20 cellular contexts compared by ENCODE assay signal in genomic region chr17:48883171-48883570, GRCh38. TPM values are rescaled to one million over a fixed set of nuclear protein-coding genes. Genes with fewer than 3 reads are reported as not detected.
DNase-seq lines count a peak whose midpoint lies in the region; ATAC-seq and TF ChIP-seq lines count a peak whose summit lies in the region.
"Had no signal": no experiment of that assay in that cellular context is flagged by ENCODE, and none has a peak within 500 bp of the region (broad histone marks: within the 10 kb centered on the region; RNA-seq: fewer than 3 reads in every experiment).

No MANE protein-coding gene starts in this region.

- H3K9me3 ChIP-seq in parathyroid adenoma (ENCODE audit: control insufficient read depth, low read length) (no peaks in the 10 kb centered on the region), left ventricle myocardium inferior (replicated peaks) (no peaks in the 10 kb centered on the region)
- H3K9me3 ChIP-seq: A549, BE2C, MG63, SJCRH30 had no signal

- TF ChIP-seq CTCF in parathyroid adenoma (IDR thresholded peaks at IDR 0.05) (no peak), omental fat pad (IDR thresholded peaks at IDR 0.05) (no peak), left ventricle myocardium inferior (IDR thresholded peaks at IDR 0.05; ENCODE audit: borderline replicate concordance) (no peak)

- ATAC-seq in omental fat pad (ENCODE audit: low FRiP score): no peak
- ATAC-seq in naive thymus-derived CD8-positive, alpha-beta T cell: no peak
- ATAC-seq: A549, HCT116 had no signal

- no peak overlapping the region for H3K4me3 Mint-ChIP-seq in naive thymus-derived CD8-positive, alpha-beta T cell

- H3K9me3 Mint-ChIP-seq in naive thymus-derived CD8-positive, alpha-beta T cell: no peaks in the 10 kb centered on the region
- H3K9me3 Mint-ChIP-seq: IgD-negative memory B cell had no signal

- H3K4me1 Mint-ChIP-seq in naive thymus-derived CD8-positive, alpha-beta T cell: peaks cover 0 to 6% (median 2%) of the 10 kb centered on the region in 4 donors

- H3K4me3 ChIP-seq in parathyroid adenoma (ENCODE audit: low read depth, low read length): no peak overlapping the region
- no peak overlapping the region for H3K4me3 ChIP-seq in left ventricle myocardium inferior
- H3K4me3 ChIP-seq: A549, MG63, SJCRH30 had no signal

- no peak overlapping the region for H3K27ac ChIP-seq in parathyroid adenoma
- no peak overlapping the region for H3K27ac ChIP-seq in left ventricle myocardium inferior (replicated peaks)
- H3K27ac ChIP-seq: A549, SJCRH30 had no signal

- no peaks in the 10 kb centered on the region for H3K36me3 Mint-ChIP-seq in naive thymus-derived CD8-positive, alpha-beta T cell
- H3K36me3 Mint-ChIP-seq: IgD-negative memory B cell had no signal

- peak; percentile 41 for DNase-seq in HK-2 (ENCODE audit: unreplicated experiment)
- peak; percentile 43 for DNase-seq in NCI-H82 treated with DMSO at 0.1 percent for 48 hours (lab: John Stamatoyannopoulos, UW; ENCODE audit: unreplicated experiment)
- peak; percentile 58 for DNase-seq in glomerular visceral epithelial cell (ENCODE audit: extremely low spot score)
- no peak for DNase-seq in omental fat pad (ENCODE audit: low spot score)
- DNase-seq in left ventricle myocardium inferior: no peak
- DNase-seq in naive thymus-derived CD8-positive, alpha-beta T cell: no peak
- DNase-seq: BE2C, EL, MG63, NCI-H1048, NCI-H1417 treated with DMSO at 0.1 percent for 48 hours, NCI-H1930, NCI-H2227 treated with DMSO at 0.1 percent for 48 hours, NCI-H510A, OCI-M1, SJCRH30 had no signal

- H2AFZ ChIP-seq in parathyroid adenoma: peak overlapping the region; percentile 40

- H3K9ac ChIP-seq in parathyroid adenoma: no peak overlapping the region

- H3K27ac Mint-ChIP-seq in naive thymus-derived CD8-positive, alpha-beta T cell: no peak overlapping the region
- H3K27ac Mint-ChIP-seq: IgD-negative memory B cell had no signal

- no peak overlapping the region for H3K4me2 ChIP-seq in parathyroid adenoma (ENCODE audit: low read length)
- H3K4me2 ChIP-seq: A549 had no signal

- intact Hi-C loops in left ventricle myocardium inferior (cut with micrococcal nuclease): loop anchor here (10.0 kb wide), 2 partner anchors 152 to 208 kb away; no protein-coding TSS in a partner anchor

- H3K27me3 Mint-ChIP-seq in naive thymus-derived CD8-positive, alpha-beta T cell: no peaks in the 10 kb centered on the region
- H3K27me3 Mint-ChIP-seq: IgD-negative memory B cell had no signal

- POLR2A ChIA-PET in naive thymus-derived CD8-positive, alpha-beta T cell (lab: Charles Lee): interaction anchor here (0.7 kb wide), 1 partner anchor 239 kb away, joined by 3 read pairs; no protein-coding TSS in a partner anchor

- H3K36me3 ChIP-seq in parathyroid adenoma (ENCODE audit: control insufficient read depth, insufficient read depth, low read length) (no peaks in the 10 kb centered on the region), left ventricle myocardium inferior (no peaks in the 10 kb centered on the region)
- H3K36me3 ChIP-seq: BE2C, MG63, SJCRH30 had no signal

- H3K27me3 ChIP-seq in parathyroid adenoma (ENCODE audit: control insufficient read depth, insufficient read depth, low read length) (no peaks in the 10 kb centered on the region), left ventricle myocardium inferior (ENCODE audit: low read depth) (no peaks in the 10 kb centered on the region)
- H3K27me3 ChIP-seq: MG63, SJCRH30 had no signal

- H3K4me1 ChIP-seq in parathyroid adenoma (no peaks in the 10 kb centered on the region), left ventricle myocardium inferior (peaks cover 15% of the 10 kb centered on the region)
- H3K4me1 ChIP-seq: BE2C, SJCRH30 had no signal

- H3K79me2 ChIP-seq in parathyroid adenoma: no peaks in the 10 kb centered on the region

RNA-seq across cellular contexts. Expression of gene ATP5MC1, which starts 9.4 kb away (rescaled TPM):
- total RNA-seq in omental fat pad: 100 to 1,000 TPM in 1 of 4 donors, 10 to 100 TPM in 3; 47.9 to 106 (median 83.0) TPM
- 466 TPM for total RNA-seq in left ventricle myocardium inferior
- 10 to 100 TPM; 36.8 to 43.1 TPM for total RNA-seq in naive thymus-derived CD8-positive, alpha-beta T cell
- 100 to 1,000 TPM; 162 to 215 (median 192) TPM for polyA plus RNA-seq in naive thymus-derived CD8-positive, alpha-beta T cell

RNA-seq across cellular contexts. Expression of gene UBE2Z, which starts 25.0 kb away (rescaled TPM):
- 10 to 100 TPM; 54.0 to 63.2 (median 56.5) TPM for total RNA-seq in omental fat pad
- total RNA-seq in left ventricle myocardium inferior: 39.4 TPM
- 100 to 1,000 TPM; 100 to 109 TPM for total RNA-seq in naive thymus-derived CD8-positive, alpha-beta T cell
- polyA plus RNA-seq in naive thymus-derived CD8-positive, alpha-beta T cell: 10 to 100 TPM; 58.4 to 76.0 (median 65.2) TPM

RNA-seq across cellular contexts. Expression of gene CALCOCO2, which starts 52.3 kb away (rescaled TPM):
- 100 to 1,000 TPM; 107 to 356 (median 135) TPM for total RNA-seq in omental fat pad
- 312 TPM for total RNA-seq in left ventricle myocardium inferior
- 100 to 1,000 TPM; 133 to 135 TPM for total RNA-seq in naive thymus-derived CD8-positive, alpha-beta T cell
- polyA plus RNA-seq in naive thymus-derived CD8-positive, alpha-beta T cell: 100 to 1,000 TPM; 123 to 157 (median 127) TPM

Comparison
In these comparisons a context has a peak if more than half of its experiments do, and no peak if none do; other contexts are left out.
1. DNase-seq: peak in HK-2 (single experiment), NCI-H82 treated with DMSO at 0.1 percent for 48 hours (single experiment) and glomerular visceral epithelial cell (single experiment); none in omental fat pad (single experiment), left ventricle myocardium inferior (single experiment) and naive thymus-derived CD8-positive, alpha-beta T cell (0 of 10).